Comparison of ENCODE assay signal across 13 cellular contexts in the genomic region with DNA sequence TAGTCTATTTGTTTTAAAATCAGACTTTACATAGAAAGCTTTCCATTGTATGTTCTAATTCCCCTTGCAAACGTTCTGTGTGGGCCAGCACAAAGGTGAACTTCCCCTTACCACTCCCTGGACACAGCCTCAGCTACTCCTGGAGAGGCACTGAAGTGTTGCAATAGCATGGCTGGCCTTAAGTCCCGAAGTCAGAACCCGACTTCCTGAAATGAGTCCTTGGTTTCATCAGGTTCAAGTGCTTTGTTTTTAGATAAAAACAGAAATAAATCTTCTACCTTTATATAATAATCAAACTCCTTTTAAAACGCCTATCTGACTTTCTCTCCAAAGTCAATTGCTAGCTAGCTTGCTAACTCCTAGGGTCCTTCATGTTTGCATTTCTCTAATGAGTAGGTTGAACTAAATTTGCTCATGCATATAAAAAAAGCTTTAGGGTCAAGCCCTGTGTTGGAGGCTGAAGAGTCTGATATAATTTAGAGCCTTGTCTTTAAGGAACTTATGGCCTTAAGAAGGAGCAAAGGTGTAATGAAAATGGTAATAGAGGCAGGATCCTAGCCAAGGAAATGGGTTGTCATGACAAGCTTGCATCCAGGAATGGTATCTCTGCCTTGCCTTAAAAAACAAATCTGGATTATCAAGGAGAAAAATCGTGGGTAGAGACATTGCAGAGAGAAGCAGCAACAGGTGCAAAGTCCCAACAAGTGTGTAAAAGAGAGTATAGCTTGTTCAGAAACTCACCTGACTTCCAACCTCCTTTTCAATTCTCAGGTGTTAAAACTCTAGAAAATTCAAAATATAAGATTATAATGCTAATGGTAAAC. TPM values are rescaled to one million over a fixed set of nuclear protein-coding genes. Genes with fewer than 3 reads are reported as not detected.
DNase-seq lines count a peak whose midpoint lies in the region; ATAC-seq and TF ChIP-seq lines count a peak whose summit lies in the region.
"Had no signal": no experiment of that assay in that cellular context is flagged by ENCODE, and none has a peak within 500 bp of the region (broad histone marks: within the 10 kb centered on the region; RNA-seq: fewer than 3 reads in every experiment).

No MANE protein-coding gene starts in this region.

- H3K4me3 ChIP-seq in choroid plexus epithelial cell (ENCODE audit: low read depth, low read length), result no peak overlapping the region
- H3K4me3 ChIP-seq: suprapubic skin had no signal

- DNase-seq in HT-29 (ENCODE audit: low spot score) (peak; percentile 25), choroid plexus epithelial cell (ENCODE audit: low read depth) (peak; percentile 19), sciatic nerve (ENCODE audit: low spot score) (no peak), SW 1271 (lab: John Stamatoyannopoulos, UW) (no peak), SHP77 treated with DMSO at 0.1 percent for 48 hours (lab: John Stamatoyannopoulos, UW) (no peak), foreskin keratinocyte (no peak), HuH-7.5 (ENCODE audit: low spot score) (no peak)
- DNase-seq: activated CD4-positive, alpha-beta T cell treated with anti-CD3 and anti-CD28 coated beads for 1 hour; activated naive CD8-positive, alpha-beta T cell treated with anti-CD3 and anti-CD28 coated beads, Interleukin-2, amount 10 ng/mL, durations not matched to agents 7 days and 5 days; occipital lobe had no signal

- no peak overlapping the region for H3K27ac ChIP-seq in foreskin keratinocyte
- H3K27ac ChIP-seq: suprapubic skin had no signal

- ATAC-seq in GM19395 (IDR thresholded peaks at IDR 0.05; ENCODE audit: unreplicated experiment) (peak; percentile 58), sciatic nerve (peak; percentile 56), foreskin keratinocyte (no peak)

- no peaks in the 10 kb centered on the region for H3K4me1 ChIP-seq in foreskin keratinocyte
- H3K4me1 ChIP-seq: suprapubic skin had no signal

- TF ChIP-seq CTCF in choroid plexus epithelial cell (conservative IDR thresholded peaks at IDR 0.05; ENCODE audit: low read depth, low read length), result no peak
- TF ChIP-seq CTCF in foreskin keratinocyte (conservative IDR thresholded peaks at IDR 0.05), result no peak

- H3K27me3 ChIP-seq in foreskin keratinocyte, result peaks cover 43% of the 10 kb centered on the region

- intact Hi-C loops in sciatic nerve (cut with DNase I), result no loop called here

RNA-seq across cellular contexts. Expression of gene BMP3, which starts 9.1 kb away (rescaled TPM):
- not detected in 2 replicates for total RNA-seq in HT-29 (2014; rRNA removed; shearing (Covaris generic))
- total RNA-seq in sciatic nerve (14.8 TPM), foreskin keratinocyte (not detected in 2 replicates)
- not detected in 2 replicates for polyA plus RNA-seq in foreskin keratinocyte
- total RNA-seq: activated naive CD8-positive, alpha-beta T cell treated with anti-CD3 and anti-CD28 coated beads, Interleukin-2, amount 10 ng/mL, durations not matched to agents 7 days and 5 days; CD4-positive, CD25-positive, alpha-beta regulatory T cell had no signal
- polyA plus RNA-seq: CD4-positive, CD25-positive, alpha-beta regulatory T cell had no signal

Comparison
In these comparisons a context has a peak if more than half of its experiments do, and no peak if none do; other contexts are left out.
1. DNase-seq: peak in HT-29 (single experiment) and choroid plexus epithelial cell (single experiment); none in sciatic nerve (single experiment), SW 1271 (0 of 2), SHP77 treated with DMSO at 0.1 percent for 48 hours (single experiment), foreskin keratinocyte (0 of 2) and HuH-7.5 (single experiment).
2. RNA of gene BMP3, which starts 9.1 kb away (total RNA-seq): 14.8 TPM in sciatic nerve (single experiment); not detected in HT-29 and not detected in foreskin keratinocyte; every median in the first group is over 10 times any median in the second.